Comparison of ENCODE assay signal across 11 cellular contexts in the genomic region with DNA sequence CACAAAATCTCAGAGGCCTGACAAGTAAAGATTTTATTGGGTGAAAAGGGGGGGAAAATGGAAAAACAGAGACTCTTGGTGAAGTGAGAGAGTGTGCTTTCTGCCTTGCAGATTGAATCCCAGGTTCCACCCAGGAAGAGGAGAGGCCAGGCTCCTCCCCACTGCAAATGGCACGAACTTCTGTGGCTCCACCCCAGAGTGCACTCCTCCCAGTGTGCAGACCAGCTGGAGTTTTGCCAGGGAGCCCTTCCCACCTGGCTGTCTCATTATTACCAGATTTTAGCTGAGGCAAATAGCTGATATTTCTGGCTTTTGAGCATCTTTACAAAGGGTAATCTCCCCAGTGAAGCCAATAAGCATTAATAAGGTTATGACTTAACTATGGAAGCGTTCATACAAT. TPM values are rescaled to one million over a fixed set of nuclear protein-coding genes. Genes with fewer than 3 reads are reported as not detected.
DNase-seq lines count a peak whose midpoint lies in the region; ATAC-seq and TF ChIP-seq lines count a peak whose summit lies in the region.
"Had no signal": no experiment of that assay in that cellular context is flagged by ENCODE, and none has a peak within 500 bp of the region (broad histone marks: within the 10 kb centered on the region; RNA-seq: fewer than 3 reads in every experiment).

No MANE protein-coding gene starts in this region.

- no peaks in the 10 kb centered on the region for H3K4me1 ChIP-seq in uterus

- H3K27ac Mint-ChIP-seq in immature natural killer cell (peak overlapping the region; percentile 48 to 82 (median 70)), progenitor cell of endocrine pancreas (no peak overlapping the region)
- H3K27ac Mint-ChIP-seq: brain had no signal

- H3K27me3 ChIP-seq in uterus = no peaks in the 10 kb centered on the region

- H3K9me3 ChIP-seq in uterus = no peaks in the 10 kb centered on the region

- ATAC-seq in HG03108 (IDR thresholded peaks at IDR 0.05; ENCODE audit: unreplicated experiment) = no peak

- peaks cover 0 to 4% (median 4%) of the 10 kb centered on the region in 3 donors for H3K27me3 Mint-ChIP-seq in immature natural killer cell (ENCODE audit: low read depth in 3 of 3)
- no peaks in the 10 kb centered on the region for H3K27me3 Mint-ChIP-seq in progenitor cell of endocrine pancreas
- H3K27me3 Mint-ChIP-seq: brain had no signal

- peaks cover 46 to 52% of the 10 kb centered on the region in 2 donors for H3K4me1 Mint-ChIP-seq in immature natural killer cell
- H3K4me1 Mint-ChIP-seq in progenitor cell of endocrine pancreas (ENCODE audit: low read depth) = peaks cover 3% of the 10 kb centered on the region
- H3K4me1 Mint-ChIP-seq: brain had no signal

- TF ChIP-seq CTCF in VCaP (conservative IDR thresholded peaks at IDR 0.05) = no peak
- TF ChIP-seq CTCF in uterus (IDR thresholded peaks at IDR 0.05) = no peak
- no peak for TF ChIP-seq CTCF in progenitor cell of endocrine pancreas (IDR thresholded peaks at IDR 0.05; ENCODE audit: unreplicated experiment)

- DNase-seq in NCI-H1105 treated with DMSO at 0.1 percent for 48 hours (lab: John Stamatoyannopoulos, UW) = peak; percentile 39
- DNase-seq in NCI-H1105 (lab: John Stamatoyannopoulos, UW) = no peak
- peak; percentile 32 for DNase-seq in HT1080 (ENCODE audit: low read depth)
- DNase-seq in immature natural killer cell = no peak
- no peak for DNase-seq in uterus
- DNase-seq in progenitor cell of endocrine pancreas (ENCODE audit: low spot score, unreplicated experiment) = no peak

- peaks cover 10 to 29% (median 24%) of the 10 kb centered on the region in 6 donors for H3K9me3 Mint-ChIP-seq in immature natural killer cell
- peaks cover 27% of the 10 kb centered on the region for H3K9me3 Mint-ChIP-seq in progenitor cell of endocrine pancreas (ENCODE audit: low read depth)

- no peaks in the 10 kb centered on the region for H3K36me3 ChIP-seq in uterus

- H3K27ac ChIP-seq in VCaP = peak overlapping the region; percentile 80
- H3K27ac ChIP-seq in uterus = no peak overlapping the region

- H3K4me3 Mint-ChIP-seq in immature natural killer cell (peak overlapping the region in 3 of 5 donors; percentile 34 to 59 (median 50)), progenitor cell of endocrine pancreas (ENCODE audit: low read depth) (no peak overlapping the region)
- H3K4me3 Mint-ChIP-seq: brain had no signal

- H3K36me3 Mint-ChIP-seq in immature natural killer cell = peaks cover 19 to 32% (median 30%) of the 10 kb centered on the region in 3 donors
- peaks cover 2% of the 10 kb centered on the region for H3K36me3 Mint-ChIP-seq in progenitor cell of endocrine pancreas (ENCODE audit: insufficient read depth)
- H3K36me3 Mint-ChIP-seq: brain had no signal

- H3K4me3 ChIP-seq in uterus = no peak overlapping the region

- intact Hi-C loops in uterus (cut with DNase I; ENCODE audit: low total_unique reads) = no loop called here

- no peak for TF ChIP-seq POLR2A in uterus (IDR thresholded peaks at IDR 0.05)

RNA-seq across cellular contexts. Expression of a gene that starts 51.9 kb away (rescaled TPM):
- 2.6 and 4.5 TPM in 2 replicates for total RNA-seq in HT1080 (2014; rRNA removed; shearing (Covaris generic))
- 0.81 and 2.0 TPM in 2 replicates for polyA plus RNA-seq in HT1080 (2015; cell fraction: cytosol; rRNA removed)
- polyA plus RNA-seq in HT1080 (2015; cell fraction: nucleus; rRNA removed) = 1.6 and 2.6 TPM in 2 replicates
- polyA plus RNA-seq in immature natural killer cell = 10 to 100 TPM; 29.5 to 65.7 (median 33.1) TPM
- total RNA-seq in uterus = 1 to 10 TPM in 1 of 4 donors, not detected in 3; 1.4 TPM
- not detected in 2 replicates for total RNA-seq in progenitor cell of endocrine pancreas
- total RNA-seq: A673, epithelial cell of proximal tubule had no signal

Comparison
In these comparisons a context has a peak if more than half of its experiments do, and no peak if none do; other contexts are left out.
1. DNase-seq: peak in NCI-H1105 treated with DMSO at 0.1 percent for 48 hours (single experiment) and HT1080 (single experiment); none in NCI-H1105 (single experiment), immature natural killer cell (0 of 3), uterus (0 of 2) and progenitor cell of endocrine pancreas (single experiment).